Comparison of ENCODE assay signal across 8 cellular contexts in genomic region chr1:27321813-27322568, GRCh38. TPM values are rescaled to one million over a fixed set of nuclear protein-coding genes. Genes with fewer than 3 reads are reported as not detected.
A peak's percentile ranks its signal among the peaks of the same experiment; 100 is the strongest.
DNase-seq lines count a peak whose midpoint lies in the region; ATAC-seq and TF ChIP-seq lines count a peak whose summit lies in the region.

TMEM222 (plus strand) TSS chr1:27322163; CDS start chr1:27322198, 35 bp downstream.

- intact Hi-C loops in lower lobe of right lung (cut with DNase I) = no loop called here

- ATAC-seq in lower lobe of right lung = peak; percentile 99 to 100

- H3K27ac ChIP-seq in ectodermal cell (ENCODE audit: insufficient read depth, low read depth, low read length, poor library complexity, severe bottlenecking) (peak within 1 kb of the TSS; percentile 62), lower lobe of right lung (peak within 1 kb of the TSS; percentile 92)

- 1% methylated on average over 67 of the region's 67 CpGs for WGBS in ectodermal cell, 2 experiments

- DNase-seq in COLO668 (lab: John Stamatoyannopoulos, UW; ENCODE audit: unreplicated experiment) = peak; percentile 100
- peak; percentile 97 for DNase-seq in GM20000 (ENCODE audit: low spot score)
- peak; percentile 74 for DNase-seq in HS-5 (ENCODE audit: low read depth)
- DNase-seq in NK-92 (lab: John Stamatoyannopoulos, UW; ENCODE audit: unreplicated experiment) = peak; percentile 77
- peak; percentile 88 to 94 for DNase-seq in activated CD8-positive, alpha-beta memory T cell treated with anti-CD3 and anti-CD28 coated beads for 1 hour (ENCODE audit: extremely low read depth in 1 of 2, low read depth in 1 of 2)
- DNase-seq in lower lobe of right lung = peak; percentile 99
- DNase-seq in stimulated activated CD4-positive, alpha-beta T cell treated with anti-CD3 and anti-CD28 coated beads, TNF-alpha, amount 100 ng/mL, for 1 hour (ENCODE audit: low read depth in 3 of 3, low spot score in 1 of 3) = peak; percentile 91 to 96 (median 95)

- H3K4me3 ChIP-seq in ectodermal cell (ENCODE audit: insufficient read depth, low read depth, low read length) (peak within 1 kb of the TSS; percentile 66), lower lobe of right lung (peak within 1 kb of the TSS; percentile 91)

- H3K9me3 ChIP-seq in ectodermal cell (ENCODE audit: control insufficient read depth, low read length) = no peaks in the 10 kb centered on the region
- H3K9me3 ChIP-seq in lower lobe of right lung = no peaks in the 10 kb centered on the region

- peaks cover 10% of the 10 kb centered on the region for H3K36me3 ChIP-seq in ectodermal cell (ENCODE audit: control insufficient read depth, insufficient read depth, low read length)
- H3K36me3 ChIP-seq in lower lobe of right lung = peaks cover 28% of the 10 kb centered on the region

- no peaks in the 10 kb centered on the region for H3K27me3 ChIP-seq in ectodermal cell (ENCODE audit: control insufficient read depth, insufficient read depth, low read length, poor library complexity, severe bottlenecking)
- peaks cover 4% of the 10 kb centered on the region for H3K27me3 ChIP-seq in lower lobe of right lung (ENCODE audit: low read depth)

- H3K4me1 ChIP-seq in ectodermal cell (ENCODE audit: control insufficient read depth, insufficient read depth, low read length) = peaks cover 3% of the 10 kb centered on the region
- H3K4me1 ChIP-seq in lower lobe of right lung = peaks cover 22% of the 10 kb centered on the region

- TF ChIP-seq CTCF in GM20000 (IDR thresholded peaks at IDR 0.05; ENCODE audit: extremely low read depth, missing control alignments) (no peak), lower lobe of right lung (IDR thresholded peaks at IDR 0.05) (peak; percentile 29)

RNA-seq across cellular contexts. Expression of gene TMEM222, which starts in this region (rescaled TPM):
- 32.7 TPM for polyA plus RNA-seq in ectodermal cell (2013, experiment 1 of 4)
- 34.6 TPM for polyA plus RNA-seq in ectodermal cell (2013, experiment 2 of 4)
- 22.1 TPM for polyA plus RNA-seq in ectodermal cell (2013, experiment 3 of 4)
- 25.3 TPM for polyA plus RNA-seq in ectodermal cell (2013, experiment 4 of 4)
- total RNA-seq in lower lobe of right lung = 30.2 TPM

Comparison
In these comparisons a context has a peak if more than half of its experiments do, and no peak if none do; other contexts are left out.
1. Peak in every context shown above with its lines: DNase-seq, ATAC-seq, H3K4me3 ChIP-seq and H3K27ac ChIP-seq.